ENCODE assay signal across 1 cellular context in the genomic region with DNA sequence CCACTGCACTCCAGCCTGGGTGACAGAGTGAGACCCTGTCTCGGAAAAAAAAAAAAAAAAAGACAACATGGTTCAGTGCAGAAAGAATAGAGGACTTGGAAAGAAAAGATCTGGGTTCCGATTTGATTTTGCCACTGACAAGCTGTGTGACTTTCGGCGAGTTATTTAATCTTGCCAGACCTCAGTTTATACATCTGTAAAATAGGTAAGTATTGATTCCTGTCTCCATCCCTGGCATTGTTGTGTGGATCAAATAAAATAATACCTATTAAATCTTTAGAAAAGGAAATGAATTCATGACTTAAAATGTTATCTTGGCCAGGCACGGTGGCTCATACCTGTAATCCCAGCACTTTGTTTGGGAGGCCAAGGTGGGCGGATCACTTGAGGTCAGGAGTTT.
A peak's percentile ranks its signal among the peaks of the same experiment; 100 is the strongest.
TF ChIP-seq lines count a peak whose summit lies in the region.

No MANE protein-coding gene starts in this region.

TF ChIP-seq in HepG2, 621 proteins besides CTCF, POLR2A, EP300 and RAD21:
- no peak for TF ChIP-seq HHEX (CRISPR knock-in tag; IDR thresholded peaks at IDR 0.05)
- TF ChIP-seq, protein P1, sequence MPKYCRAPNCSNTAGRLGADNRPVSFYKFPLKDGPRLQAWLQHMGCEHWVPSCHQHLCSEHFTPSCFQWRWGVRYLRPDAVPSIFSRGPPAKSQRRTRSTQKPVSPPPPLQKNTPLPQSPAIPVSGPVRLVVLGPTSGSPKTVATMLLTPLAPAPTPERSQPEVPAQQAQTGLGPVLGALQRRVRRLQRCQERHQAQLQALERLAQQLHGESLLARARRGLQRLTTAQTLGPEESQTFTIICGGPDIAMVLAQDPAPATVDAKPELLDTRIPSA (CRISPR knock-in tag; IDR thresholded peaks at IDR 0.05; ENCODE audit: borderline replicate concordance), result 0 out of 2 replicates have a peak, but pooled peaks have one; percentile 54
- peak; percentile 84 for TF ChIP-seq ZNF629 (CRISPR knock-in tag; conservative IDR thresholded peaks at IDR 0.05)
